In the genomic region with DNA sequence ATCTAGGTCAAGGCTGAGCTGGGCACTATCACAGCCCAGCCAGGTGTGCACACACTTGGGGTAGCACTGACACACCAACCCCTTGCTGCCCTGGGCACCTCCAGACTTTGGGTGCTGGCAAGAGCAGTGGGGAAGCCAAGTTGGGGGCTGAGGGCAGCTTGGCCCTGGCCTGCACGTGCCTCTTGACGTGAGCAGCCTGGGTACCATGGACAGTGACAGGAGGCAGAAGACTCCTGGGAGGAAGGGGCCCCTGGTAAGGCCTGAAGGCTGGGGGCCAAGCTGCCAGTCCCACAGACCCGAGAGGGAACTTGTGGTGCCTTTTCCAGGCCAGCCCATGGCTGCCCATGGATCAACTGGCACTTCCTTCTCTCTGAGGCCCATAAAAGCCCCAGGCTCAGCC, we compare ENCODE assay signal across 3 cellular contexts.
A peak's percentile ranks its signal among the peaks of the same experiment; 100 is the strongest.
TF ChIP-seq lines count a peak whose summit lies in the region.

No MANE protein-coding gene starts in this region.

TF ChIP-seq in A549, 52 proteins besides CTCF, POLR2A, EP300 and RAD21:
- TF ChIP-seq, protein P1, sequence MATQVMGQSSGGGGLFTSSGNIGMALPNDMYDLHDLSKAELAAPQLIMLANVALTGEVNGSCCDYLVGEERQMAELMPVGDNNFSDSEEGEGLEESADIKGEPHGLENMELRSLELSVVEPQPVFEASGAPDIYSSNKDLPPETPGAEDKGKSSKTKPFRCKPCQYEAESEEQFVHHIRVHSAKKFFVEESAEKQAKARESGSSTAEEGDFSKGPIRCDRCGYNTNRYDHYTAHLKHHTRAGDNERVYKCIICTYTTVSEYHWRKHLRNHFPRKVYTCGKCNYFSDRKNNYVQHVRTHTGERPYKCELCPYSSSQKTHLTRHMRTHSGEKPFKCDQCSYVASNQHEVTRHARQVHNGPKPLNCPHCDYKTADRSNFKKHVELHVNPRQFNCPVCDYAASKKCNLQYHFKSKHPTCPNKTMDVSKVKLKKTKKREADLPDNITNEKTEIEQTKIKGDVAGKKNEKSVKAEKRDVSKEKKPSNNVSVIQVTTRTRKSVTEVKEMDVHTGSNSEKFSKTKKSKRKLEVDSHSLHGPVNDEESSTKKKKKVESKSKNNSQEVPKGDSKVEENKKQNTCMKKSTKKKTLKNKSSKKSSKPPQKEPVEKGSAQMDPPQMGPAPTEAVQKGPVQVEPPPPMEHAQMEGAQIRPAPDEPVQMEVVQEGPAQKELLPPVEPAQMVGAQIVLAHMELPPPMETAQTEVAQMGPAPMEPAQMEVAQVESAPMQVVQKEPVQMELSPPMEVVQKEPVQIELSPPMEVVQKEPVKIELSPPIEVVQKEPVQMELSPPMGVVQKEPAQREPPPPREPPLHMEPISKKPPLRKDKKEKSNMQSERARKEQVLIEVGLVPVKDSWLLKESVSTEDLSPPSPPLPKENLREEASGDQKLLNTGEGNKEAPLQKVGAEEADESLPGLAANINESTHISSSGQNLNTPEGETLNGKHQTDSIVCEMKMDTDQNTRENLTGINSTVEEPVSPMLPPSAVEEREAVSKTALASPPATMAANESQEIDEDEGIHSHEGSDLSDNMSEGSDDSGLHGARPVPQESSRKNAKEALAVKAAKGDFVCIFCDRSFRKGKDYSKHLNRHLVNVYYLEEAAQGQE (IDR thresholded peaks at IDR 0.05): peak; percentile 76
- TF ChIP-seq PHF8 (IDR thresholded peaks at IDR 0.05; ENCODE audit: borderline replicate concordance, low read depth): no peak

TF ChIP-seq in HEK293, 187 proteins besides CTCF, POLR2A, EP300 and RAD21:
- TF ChIP-seq ZNF600 (tag by site-specific recombination; IDR thresholded peaks at IDR 0.05): no peak
- no peak for TF ChIP-seq ZBTB20 (tag by site-specific recombination; IDR thresholded peaks at IDR 0.05)
- TF ChIP-seq, protein P1 (tag by site-specific recombination; IDR thresholded peaks at IDR 0.05): peak; percentile 88
- no peak for TF ChIP-seq ZNF335 (tag by site-specific recombination; conservative IDR thresholded peaks at IDR 0.05)

TF ChIP-seq in H1, 55 proteins besides CTCF, POLR2A, EP300 and RAD21:
- TF ChIP-seq, protein P2, sequence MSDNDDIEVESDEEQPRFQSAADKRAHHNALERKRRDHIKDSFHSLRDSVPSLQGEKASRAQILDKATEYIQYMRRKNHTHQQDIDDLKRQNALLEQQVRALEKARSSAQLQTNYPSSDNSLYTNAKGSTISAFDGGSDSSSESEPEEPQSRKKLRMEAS (IDR thresholded peaks at IDR 0.05): 0 out of 2 replicates have a peak, but pooled peaks have one; percentile 27
- no peak for TF ChIP-seq MAFK (IDR thresholded peaks at IDR 0.05; ENCODE audit: low read depth, low read length)
